13 cellular contexts compared by ENCODE assay signal in genomic region chr5:61599370-61600140, GRCh38.
DNase-seq lines count a peak whose midpoint lies in the region; TF ChIP-seq lines count a peak whose summit lies in the region.
"Had no signal": no experiment of that assay in that cellular context is flagged by ENCODE, and none has a peak within 500 bp of the region (broad histone marks: within the 10 kb centered on the region; RNA-seq: fewer than 3 reads in every experiment).

No MANE protein-coding gene starts in this region.

- H3K9me3 ChIP-seq in neural progenitor cell (ENCODE audit: low read depth) (no peaks in the 10 kb centered on the region), sigmoid colon (no peaks in the 10 kb centered on the region), tibial nerve (no peaks in the 10 kb centered on the region)

- no peaks in the 10 kb centered on the region for H3K79me2 ChIP-seq in neural progenitor cell (ENCODE audit: low read depth)

- H3K36me3 ChIP-seq in neural progenitor cell (no peaks in the 10 kb centered on the region), sigmoid colon (no peaks in the 10 kb centered on the region), tibial nerve (no peaks in the 10 kb centered on the region)

- H3K4me1 Mint-ChIP-seq in Calu3 (ENCODE audit: low read depth, unreplicated experiment): peaks cover 24% of the 10 kb centered on the region
- peaks cover 8% of the 10 kb centered on the region for H3K4me1 Mint-ChIP-seq in neural progenitor cell
- H3K4me1 Mint-ChIP-seq: activated naive CD4-positive, alpha-beta T cell treated with anti-CD3 and anti-CD28 coated beads, Interleukin-2, amount 50 U/mL, for 24 hours had no signal

- H3K9ac ChIP-seq in neural progenitor cell: no peak overlapping the region

- H4K20me1 ChIP-seq in neural progenitor cell (ENCODE audit: low read depth): no peaks in the 10 kb centered on the region

- peaks cover 11% of the 10 kb centered on the region for H3K4me1 ChIP-seq in neural progenitor cell
- H3K4me1 ChIP-seq in sigmoid colon: peaks cover 0 to 7% (median 0%) of the 10 kb centered on the region in 4 donors
- peaks cover 0 to 48% (median 14%) of the 10 kb centered on the region in 4 donors for H3K4me1 ChIP-seq in tibial nerve

- DNase-seq in Calu3 (peak; percentile 29), NCI-H2029 (lab: John Stamatoyannopoulos, UW) (peak; percentile 44), dedifferentiated amniotic fluid mesenchymal stem cell (ENCODE audit: extremely low spot score) (peak; percentile 17), neural progenitor cell (ENCODE audit: low spot score) (no peak), NCI-H2107 treated with DMSO at 0.1 percent for 48 hours (lab: John Stamatoyannopoulos, UW; ENCODE audit: unreplicated experiment) (no peak), sigmoid colon (no peak), tibial nerve (ENCODE audit: low spot score in 2 of 2) (no peak)
- no peak for DNase-seq in stimulated activated CD4-positive, alpha-beta T cell treated with anti-CD3 and anti-CD28 coated beads, Interleukin-4, amount 100 ng/mL, for 4 hours
- DNase-seq: H7, kidney glomerular epithelial cell, NCI-H187, SHP77 treated with DMSO at 0.1 percent for 48 hours had no signal

- H3K27me3 ChIP-seq in neural progenitor cell: no peaks in the 10 kb centered on the region
- H3K27me3 ChIP-seq in sigmoid colon: no peaks in the 10 kb centered on the region
- no peaks in the 10 kb centered on the region for H3K27me3 ChIP-seq in tibial nerve

- H3K4me2 ChIP-seq in neural progenitor cell: no peak overlapping the region

- H3K4me3 ChIP-seq in neural progenitor cell: no peak overlapping the region
- no peak overlapping the region for H3K4me3 ChIP-seq in sigmoid colon
- H3K4me3 ChIP-seq in tibial nerve: no peak overlapping the region

- no TSS peak for BruUV-seq in Calu3 (replicated peaks; lab: Mats Ljungman, UMichigan)

- H3K27ac ChIP-seq in neural progenitor cell: no peak overlapping the region
- H3K27ac ChIP-seq in sigmoid colon: no peak overlapping the region
- H3K27ac ChIP-seq in tibial nerve: peak overlapping the region in 2 of 4 donors; percentile 0 to 15

- H3K36me3 Mint-ChIP-seq in Calu3 (ENCODE audit: insufficient read depth, unreplicated experiment) (no peaks in the 10 kb centered on the region), neural progenitor cell (peaks cover 2% of the 10 kb centered on the region)
- H3K36me3 Mint-ChIP-seq: activated naive CD4-positive, alpha-beta T cell treated with anti-CD3 and anti-CD28 coated beads, Interleukin-2, amount 50 U/mL, for 24 hours had no signal

- H3K9me3 Mint-ChIP-seq in Calu3 (ENCODE audit: low read depth, unreplicated experiment) (no peaks in the 10 kb centered on the region), neural progenitor cell (peaks cover 6% of the 10 kb centered on the region)
- H3K9me3 Mint-ChIP-seq: activated naive CD4-positive, alpha-beta T cell treated with anti-CD3 and anti-CD28 coated beads, Interleukin-2, amount 50 U/mL, for 24 hours had no signal

- TF ChIP-seq CTCF in Calu3 (IDR thresholded peaks at IDR 0.05; ENCODE audit: unreplicated experiment): no peak
- no peak for TF ChIP-seq CTCF in neural progenitor cell (IDR thresholded peaks at IDR 0.05)
- no peak for TF ChIP-seq CTCF in sigmoid colon (IDR thresholded peaks at IDR 0.05)
- TF ChIP-seq CTCF in tibial nerve (IDR thresholded peaks at IDR 0.05): no peak

- H3K4me3 Mint-ChIP-seq in Calu3 (ENCODE audit: low read depth, unreplicated experiment) (no peak overlapping the region), neural progenitor cell (no peak overlapping the region)
- H3K4me3 Mint-ChIP-seq: activated naive CD4-positive, alpha-beta T cell treated with anti-CD3 and anti-CD28 coated beads, Interleukin-2, amount 50 U/mL, for 24 hours had no signal

- peak overlapping the region; percentile 64 for H2AFZ ChIP-seq in neural progenitor cell (replicated peaks)

- H3F3A ChIP-seq in neural progenitor cell (ENCODE audit: low read depth): peaks cover 4% of the 10 kb centered on the region

- 27 to 60% methylated on average over 5 of the region's 5 CpGs for WGBS in sigmoid colon, 2 donors
- WGBS in tibial nerve, 2 donors: 30 to 33% methylated on average over 5 of the region's 5 CpGs

- no peak overlapping the region for H3K27ac Mint-ChIP-seq in Calu3 (ENCODE audit: unreplicated experiment)
- no peak overlapping the region for H3K27ac Mint-ChIP-seq in neural progenitor cell
- H3K27ac Mint-ChIP-seq: activated naive CD4-positive, alpha-beta T cell treated with anti-CD3 and anti-CD28 coated beads, Interleukin-2, amount 50 U/mL, for 24 hours had no signal

- CTCF ChIA-PET in Calu3 (lab: Charles Lee): interaction anchor here (1.1 to 1.4 kb wide), 2 partner anchors 13 to 19 kb away, joined by 3 read pairs; no protein-coding TSS in a partner anchor

- H3K27me3 Mint-ChIP-seq in Calu3 (ENCODE audit: unreplicated experiment) (peaks cover 17% of the 10 kb centered on the region), neural progenitor cell (ENCODE audit: insufficient read depth, low read depth) (peaks cover 2% of the 10 kb centered on the region)

- TF ChIP-seq EP300 in sigmoid colon (IDR thresholded peaks at IDR 0.05): no peak
- TF ChIP-seq EP300 in tibial nerve (IDR thresholded peaks at IDR 0.05): no peak

- TF ChIP-seq POLR2A in sigmoid colon (IDR thresholded peaks at IDR 0.05) (no peak), tibial nerve (IDR thresholded peaks at IDR 0.05) (no peak)

- intact Hi-C loops in Calu3 (cut with micrococcal nuclease; ENCODE audit: unreplicated experiment) (no loop called here), sigmoid colon (cut with DNase I) (no loop called here)

Comparison
In these comparisons a context has a peak if more than half of its experiments do, and no peak if none do; other contexts are left out.
1. DNase-seq: peak in Calu3 (single experiment), NCI-H2029 (single experiment) and dedifferentiated amniotic fluid mesenchymal stem cell (single experiment); none in neural progenitor cell (single experiment), NCI-H2107 treated with DMSO at 0.1 percent for 48 hours (single experiment), stimulated activated CD4-positive, alpha-beta T cell treated with anti-CD3 and anti-CD28 coated beads, Interleukin-4, amount 100 ng/mL, for 4 hours (0 of 2), sigmoid colon (single experiment) and tibial nerve (0 of 2).